Comparison of ENCODE assay signal across 8 cellular contexts in the genomic region with DNA sequence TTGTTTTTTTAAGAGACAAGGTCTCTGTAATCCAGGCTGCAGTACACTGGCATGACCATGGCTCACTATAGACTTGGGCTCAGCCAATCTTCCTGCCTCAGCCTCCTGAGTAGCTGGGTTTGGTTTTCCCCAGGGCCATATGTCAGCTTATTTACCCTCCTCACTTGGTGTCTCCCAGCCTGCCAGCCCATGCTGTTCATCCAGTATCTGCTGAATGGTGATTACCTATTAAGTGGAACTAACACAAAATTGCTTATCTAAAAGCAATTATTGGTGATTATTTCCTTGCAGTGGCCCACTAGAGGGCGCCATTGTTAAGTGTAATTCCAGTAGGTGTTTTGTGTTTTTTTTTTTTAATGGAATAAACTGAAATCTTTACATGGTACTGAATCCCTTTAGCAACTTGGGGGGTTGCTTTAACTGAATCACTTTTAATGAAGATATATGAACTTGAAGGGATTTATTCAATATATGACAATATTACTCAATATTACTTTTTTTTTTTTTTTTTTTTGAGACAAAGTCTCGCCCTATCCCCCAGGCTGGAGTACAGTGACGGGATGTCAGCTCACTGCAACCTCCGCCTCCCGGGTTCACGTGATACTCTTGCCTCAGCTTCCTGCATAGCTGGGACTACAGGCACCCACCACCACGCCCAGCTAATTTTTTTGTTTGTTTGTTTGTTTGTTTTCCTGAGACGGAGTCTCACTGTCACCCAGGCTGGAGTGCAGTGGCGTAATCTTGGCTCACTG. TPM values are rescaled to one million over a fixed set of nuclear protein-coding genes. Genes with fewer than 3 reads are reported as not detected.
DNase-seq lines count a peak whose midpoint lies in the region; TF ChIP-seq lines count a peak whose summit lies in the region.

No MANE protein-coding gene starts in this region.

- H4K20me1 ChIP-seq in neural cell (ENCODE audit: insufficient read depth), result no peaks in the 10 kb centered on the region

- H3K9me3 ChIP-seq in A673 (ENCODE audit: low read depth, low read length, poor library complexity, severe bottlenecking) (no peaks in the 10 kb centered on the region), neural cell (ENCODE audit: low read length) (no peaks in the 10 kb centered on the region), tibial artery (no peaks in the 10 kb centered on the region)

- H3K9ac ChIP-seq in neural cell (ENCODE audit: low read length), result no peak overlapping the region

- TF ChIP-seq EP300 in neural cell (conservative IDR thresholded peaks at IDR 0.05; ENCODE audit: poor library complexity, severe bottlenecking), result no peak

- H3K4me3 ChIP-seq in A673 (ENCODE audit: low read depth, low read length, poor library complexity, severe bottlenecking), result no peak overlapping the region
- H3K4me3 ChIP-seq in epithelial cell of proximal tubule (ENCODE audit: low read depth, low read length), result no peak overlapping the region
- no peak overlapping the region for H3K4me3 ChIP-seq in neural cell (ENCODE audit: low read length)
- no peak overlapping the region for H3K4me3 ChIP-seq in tibial artery

- H3K27ac ChIP-seq in A673 (ENCODE audit: low read depth, low read length, poor library complexity, severe bottlenecking) (no peak overlapping the region), neural cell (ENCODE audit: low read length) (no peak overlapping the region), tibial artery (no peak overlapping the region)

- no peak overlapping the region for H3K4me2 ChIP-seq in neural cell (ENCODE audit: low read length)

- no peaks in the 10 kb centered on the region for H3K9me2 ChIP-seq in neural cell (ENCODE audit: insufficient read depth, low read length)

- peak; percentile 81 for TF ChIP-seq RAD21 in neural cell (conservative IDR thresholded peaks at IDR 0.05)

- TF ChIP-seq CTCF in A673 (conservative IDR thresholded peaks at IDR 0.05; ENCODE audit: low read depth, low read length), result peak; percentile 92
- peak; percentile 73 for TF ChIP-seq CTCF in epithelial cell of proximal tubule (conservative IDR thresholded peaks at IDR 0.05; ENCODE audit: low read depth, low read length)
- peak; percentile 91 for TF ChIP-seq CTCF in neural cell (IDR thresholded peaks at IDR 0.05; ENCODE audit: poor library complexity, severe bottlenecking)
- peak; percentile 68 to 75 for TF ChIP-seq CTCF in tibial artery (IDR thresholded peaks at IDR 0.05)

- POLR2A ChIA-PET in A673 (lab: Charles Lee; ENCODE audit: low non-redundant PET), result interaction anchor here (0.7 kb wide), 1 partner anchor 13 kb away, joined by 5 read pairs; no protein-coding TSS in a partner anchor

- CTCF ChIA-PET in A673 (lab: Charles Lee), result interaction anchor here (0.6 to 1.0 kb wide), 5 partner anchors 14 to 375 kb away, joined by 3 to 7 read pairs (median 6); a partner anchor contains a TSS

- no peak overlapping the region for H2AFZ ChIP-seq in neural cell (ENCODE audit: low read depth, low read length)

- no peaks in the 10 kb centered on the region for H3K4me1 ChIP-seq in A673 (ENCODE audit: insufficient read depth, low read length, poor library complexity, severe bottlenecking)
- peaks cover 0 to 7% (median 3%) of the 10 kb centered on the region in 4 donors for H3K4me1 ChIP-seq in tibial artery

- H3K36me3 ChIP-seq in A673 (ENCODE audit: insufficient read depth, low read length, poor library complexity, severe bottlenecking) (peaks cover 28% of the 10 kb centered on the region), neural cell (ENCODE audit: insufficient read depth, low read length) (no peaks in the 10 kb centered on the region), tibial artery (peaks cover 27 to 39% (median 29%) of the 10 kb centered on the region in 3 donors)

- no peaks in the 10 kb centered on the region for H3K79me2 ChIP-seq in neural cell (replicated peaks; ENCODE audit: insufficient read depth, low read length)

- DNase-seq in A673 (ENCODE audit: low spot score) (peak; percentile 68), H4 (ENCODE audit: low spot score) (peak; percentile 39), NOMO-1 treated with DMSO at 0.1 percent for 48 hours (lab: John Stamatoyannopoulos, UW; ENCODE audit: unreplicated experiment) (peak; percentile 50), epithelial cell of proximal tubule (ENCODE audit: low read depth) (no peak), tibial artery (peak; percentile 69 to 71), NCI-H187 (lab: John Stamatoyannopoulos, UW) (no peak)
- peak in 2 of 3 experiments; percentile 38 for DNase-seq in activated CD8-positive, alpha-beta memory T cell treated with anti-CD3 and anti-CD28 coated beads for 48 hours (ENCODE audit: low read depth in 2 of 3, low spot score in 2 of 3)

- H3K27me3 ChIP-seq in A673 (replicated peaks; ENCODE audit: insufficient read depth, low read depth, low read length, poor library complexity), result no peaks in the 10 kb centered on the region
- H3K27me3 ChIP-seq in neural cell (ENCODE audit: insufficient read depth, low read depth, low read length), result no peaks in the 10 kb centered on the region
- no peaks in the 10 kb centered on the region for H3K27me3 ChIP-seq in tibial artery

- BruUV-seq in A673 (replicated peaks; lab: Mats Ljungman, UMichigan), result no TSS peak

- intact Hi-C loops in A673 (cut with micrococcal nuclease; ENCODE audit: unreplicated experiment), result loop anchor here (2.0 to 5.0 kb wide), 4 partner anchors 155 to 340 kb away; no protein-coding TSS in a partner anchor
- intact Hi-C loops in tibial artery (cut with DNase I; ENCODE audit: low total_unique reads), result loop anchor here (2.0 kb wide), 1 partner anchor 235 kb away; no protein-coding TSS in a partner anchor

- no peaks in the 10 kb centered on the region for H3F3A ChIP-seq in neural cell (ENCODE audit: insufficient read depth, low read length, poor library complexity, severe bottlenecking)

TF ChIP-seq in neural cell, 6 proteins besides CTCF, POLR2A, EP300 and RAD21:
- TF ChIP-seq POLR2AphosphoS5 (IDR thresholded peaks at IDR 0.05) (no peak), EZH2 (IDR thresholded peaks at IDR 0.05; ENCODE audit: borderline replicate concordance, insufficient read depth, low read length, poor library complexity, severe bottlenecking) (no peak), MXI1 (conservative IDR thresholded peaks at IDR 0.05; ENCODE audit: poor library complexity, severe bottlenecking) (no peak), SMC3 (conservative IDR thresholded peaks at IDR 0.05; ENCODE audit: poor library complexity) (peak; percentile 84), TAF1 (IDR thresholded peaks at IDR 0.05; ENCODE audit: low read depth) (no peak)
- TF ChIP-seq, protein P1, sequence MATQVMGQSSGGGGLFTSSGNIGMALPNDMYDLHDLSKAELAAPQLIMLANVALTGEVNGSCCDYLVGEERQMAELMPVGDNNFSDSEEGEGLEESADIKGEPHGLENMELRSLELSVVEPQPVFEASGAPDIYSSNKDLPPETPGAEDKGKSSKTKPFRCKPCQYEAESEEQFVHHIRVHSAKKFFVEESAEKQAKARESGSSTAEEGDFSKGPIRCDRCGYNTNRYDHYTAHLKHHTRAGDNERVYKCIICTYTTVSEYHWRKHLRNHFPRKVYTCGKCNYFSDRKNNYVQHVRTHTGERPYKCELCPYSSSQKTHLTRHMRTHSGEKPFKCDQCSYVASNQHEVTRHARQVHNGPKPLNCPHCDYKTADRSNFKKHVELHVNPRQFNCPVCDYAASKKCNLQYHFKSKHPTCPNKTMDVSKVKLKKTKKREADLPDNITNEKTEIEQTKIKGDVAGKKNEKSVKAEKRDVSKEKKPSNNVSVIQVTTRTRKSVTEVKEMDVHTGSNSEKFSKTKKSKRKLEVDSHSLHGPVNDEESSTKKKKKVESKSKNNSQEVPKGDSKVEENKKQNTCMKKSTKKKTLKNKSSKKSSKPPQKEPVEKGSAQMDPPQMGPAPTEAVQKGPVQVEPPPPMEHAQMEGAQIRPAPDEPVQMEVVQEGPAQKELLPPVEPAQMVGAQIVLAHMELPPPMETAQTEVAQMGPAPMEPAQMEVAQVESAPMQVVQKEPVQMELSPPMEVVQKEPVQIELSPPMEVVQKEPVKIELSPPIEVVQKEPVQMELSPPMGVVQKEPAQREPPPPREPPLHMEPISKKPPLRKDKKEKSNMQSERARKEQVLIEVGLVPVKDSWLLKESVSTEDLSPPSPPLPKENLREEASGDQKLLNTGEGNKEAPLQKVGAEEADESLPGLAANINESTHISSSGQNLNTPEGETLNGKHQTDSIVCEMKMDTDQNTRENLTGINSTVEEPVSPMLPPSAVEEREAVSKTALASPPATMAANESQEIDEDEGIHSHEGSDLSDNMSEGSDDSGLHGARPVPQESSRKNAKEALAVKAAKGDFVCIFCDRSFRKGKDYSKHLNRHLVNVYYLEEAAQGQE (IDR thresholded peaks at IDR 0.05; ENCODE audit: borderline replicate concordance), result no peak
TF ChIP-seq in neural cell: peak in this region for 1.

RNA-seq across cellular contexts. Expression of a gene that starts 13.8 kb away (rescaled TPM):
- 107 and 109 TPM in 2 replicates for total RNA-seq in A673 (2021)
- total RNA-seq in H4 (2014; rRNA removed; shearing (Covaris generic)), result 51.5 and 63.6 TPM in 2 replicates
- 22.4 and 60.8 TPM in 2 replicates for total RNA-seq in epithelial cell of proximal tubule
- polyA plus RNA-seq in neural cell, result 36.3 and 43.6 TPM in 2 replicates
- 48.7 and 49.4 TPM in 2 replicates for polyA minus RNA-seq in neural cell

RNA-seq across cellular contexts. Expression of a gene that starts 43.0 kb away (rescaled TPM):
- total RNA-seq in A673 (2021) (not detected in 2 replicates), epithelial cell of proximal tubule (not detected in 2 replicates)
- total RNA-seq in H4 (2014; rRNA removed; shearing (Covaris generic)), result not detected in 2 replicates
- 0.17 TPM in 1 of 2 replicates, not detected in the other for polyA plus RNA-seq in neural cell
- polyA minus RNA-seq in neural cell, result 0.49 TPM in 1 of 2 replicates, not detected in the other

Comparison
In these comparisons a context has a peak if more than half of its experiments do, and no peak if none do; other contexts are left out.
1. DNase-seq: peak in A673 (single experiment), H4 (single experiment), NOMO-1 treated with DMSO at 0.1 percent for 48 hours (single experiment), activated CD8-positive, alpha-beta memory T cell treated with anti-CD3 and anti-CD28 coated beads for 48 hours (2 of 3) and tibial artery (2 of 2); none in epithelial cell of proximal tubule (single experiment) and NCI-H187 (0 of 2).
2. Peak in every context shown above with its lines, with median percentiles within 50 percentile points of each other: CTCF ChIP-seq.